ENCODE assay signal across 9 cellular contexts in the genomic region with DNA sequence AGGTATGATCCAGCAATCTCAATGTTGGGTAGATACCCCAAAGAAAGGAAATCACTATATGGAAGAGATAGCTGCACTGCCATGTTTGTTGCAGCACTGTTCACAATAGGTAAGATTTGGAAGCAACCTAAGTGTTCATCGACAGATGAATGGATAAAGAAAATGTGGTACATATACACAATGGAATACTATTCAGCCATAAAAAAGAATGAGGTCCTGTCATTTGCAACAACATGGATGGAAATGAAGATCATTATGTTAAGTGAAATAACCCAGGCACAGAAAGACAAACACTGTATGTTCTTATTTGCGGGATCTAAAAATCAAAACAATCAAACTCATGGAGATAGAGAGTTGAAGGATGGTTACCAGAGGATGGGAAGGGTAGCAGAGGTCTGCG.
"Had no signal": no experiment of that assay in that cellular context is flagged by ENCODE, and none has a peak within 500 bp of the region (broad histone marks: within the 10 kb centered on the region; RNA-seq: fewer than 3 reads in every experiment).

No MANE protein-coding gene starts in this region.

- H3K9me3 ChIP-seq: HAP-1 had no signal

- H3K4me3 ChIP-seq: GM23248, HAP-1 had no signal

- H3K9ac ChIP-seq: GM23248 had no signal

- H2AFZ ChIP-seq: GM23248 had no signal

- H3K27ac Mint-ChIP-seq: HFFc6 had no signal

- H3K9me3 Mint-ChIP-seq: HFFc6 had no signal

- DNase-seq: GM23248, GOT3, H7, HFFc6, IMR-90, KBM-7 had no signal

- H3K36me3 ChIP-seq: HAP-1 had no signal

- H3K27ac ChIP-seq: GM23248 had no signal

- H3K4me1 ChIP-seq: HAP-1 had no signal

- FAIRE-seq: HTR-8/SVneo had no signal

- ATAC-seq: HCT116 had no signal

- H3K4me3 Mint-ChIP-seq: HFFc6 had no signal
